ENCODE assay signal across 34 cellular contexts in genomic region chr2:59173325-59173724, GRCh38.
"Had no signal": no experiment of that assay in that cellular context is flagged by ENCODE, and none has a peak within 500 bp of the region (broad histone marks: within the 10 kb centered on the region; RNA-seq: fewer than 3 reads in every experiment).

No MANE protein-coding gene starts in this region.

- H3K9me3 ChIP-seq: adrenal gland, ascending aorta, body of pancreas, breast epithelium had no signal

- DNase-seq: activated effector memory CD4-positive, alpha-beta T cell treated with anti-CD3 and anti-CD28 coated beads, Interleukin-2, amount 50 U/mL, for 16 hours; activated effector memory CD4-positive, alpha-beta T cell treated with Interleukin-2 at 50 U/mL for 16 hours; activated gamma-delta T cell; activated gamma-delta T cell treated with Interleukin-2 at 50 U/mL for 16 hours; activated naive CD4-positive, alpha-beta T cell; activated naive CD4-positive, alpha-beta T cell treated with anti-CD3 and anti-CD28 coated beads for 36 hours; activated naive CD4-positive, alpha-beta T cell treated with anti-CD3 and anti-CD28 coated beads, Interleukin-2, amount 10 ng/mL, durations not matched to agents 7 days and 5 days; activated naive CD4-positive, alpha-beta T cell treated with anti-CD3 and anti-CD28 coated beads, Interleukin-2, amount 50 U/mL, for 16 hours; activated naive CD4-positive, alpha-beta T cell treated with Interleukin-2 at 50 U/mL for 16 hours; activated naive CD8-positive, alpha-beta T cell treated with anti-CD3 and anti-CD28 coated beads for 36 hours; activated naive CD8-positive, alpha-beta T cell treated with anti-CD3 and anti-CD28 coated beads, Interleukin-2, amount 10 ng/mL, durations not matched to agents 7 days and 5 days; activated naive CD8-positive, alpha-beta T cell treated with anti-CD3 and anti-CD28 coated beads, Interleukin-2, amount 50 U/mL, for 24 hours; activated T-cell treated with anti-CD3 and anti-CD28 coated beads, Interleukin-2, amount 50 U/mL, for 1 hour; activated T-cell treated with anti-CD3 and anti-CD28 coated beads, Interleukin-2, amount 50 U/mL, for 24 hours; activated T-cell treated with anti-CD3 and anti-CD28 coated beads, Interleukin-2, amount 50 U/mL, for 4 hours; activated T-cell treated with anti-CD3 and anti-CD28 coated beads, Interleukin-2, amount 50 U/mL, for 48 hours; activated T-cell treated with anti-CD3 and anti-CD28 coated beads, Interleukin-2, amount 50 U/mL, for 72 hours; adrenal gland; amniotic stem cell; amygdala; anterior cingulate cortex; aorta; body of pancreas; brain microvascular endothelial cell; caudate nucleus; central memory CD4-positive, alpha-beta T cell; cerebellar nuclear complex had no signal

- H3K36me3 ChIP-seq: adrenal gland, ascending aorta, brain microvascular endothelial cell, breast epithelium, cardiac muscle cell had no signal

- H3K27ac ChIP-seq: adrenal gland, ascending aorta, body of pancreas, brain microvascular endothelial cell, breast epithelium, cardiac muscle cell had no signal

- FAIRE-seq: astrocyte, bronchial epithelial cell had no signal

- H3K4me1 ChIP-seq: adrenal gland, ascending aorta, body of pancreas, breast epithelium had no signal

- H3K4me3 ChIP-seq: adrenal gland, ascending aorta, body of pancreas, breast epithelium, cardiac muscle cell had no signal

- H3K27me3 ChIP-seq: adrenal gland, ascending aorta, body of pancreas, brain microvascular endothelial cell, breast epithelium, cardiac muscle cell had no signal

- ATAC-seq: activated naive CD4-positive, alpha-beta T cell treated with anti-CD3 and anti-CD28 coated beads, Interleukin-2, amount 50 U/mL, for 72 hours; activated naive CD8-positive, alpha-beta T cell treated with anti-CD3 and anti-CD28 coated beads, Interleukin-2, amount 50 U/mL, for 24 hours; activated T-cell treated with anti-CD3 and anti-CD28 coated beads, Interleukin-2, amount 50 U/mL, for 4 hours; activated T-cell treated with anti-CD3 and anti-CD28 coated beads, Interleukin-2, amount 50 U/mL, for 72 hours; activated T-helper 17 cell treated with anti-CD3 and anti-CD28 coated beads, Interleukin-2, amount 50 U/mL, for 72 hours; body of pancreas had no signal
